Comparison of ENCODE assay signal across 17 cellular contexts in the genomic region with DNA sequence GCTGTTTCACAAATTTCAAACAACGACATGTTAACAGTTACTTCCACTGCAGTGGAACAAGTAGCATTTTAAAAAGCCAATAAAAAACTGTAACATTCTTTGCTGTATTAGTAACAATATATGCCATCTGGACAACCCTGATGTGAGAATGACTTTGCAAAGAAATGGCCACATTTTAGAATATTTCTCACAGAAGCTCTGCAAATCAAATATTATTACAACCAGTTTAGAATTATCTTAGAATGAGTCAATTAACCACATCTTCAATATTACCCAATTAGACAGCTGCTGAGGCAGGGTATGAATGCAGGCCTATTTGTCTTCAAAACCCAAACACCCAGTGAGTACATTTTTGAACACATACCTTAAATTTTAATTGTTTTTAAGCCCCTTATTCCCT. TPM values are rescaled to one million over a fixed set of nuclear protein-coding genes. Genes with fewer than 3 reads are reported as not detected.
DNase-seq lines count a peak whose midpoint lies in the region; ATAC-seq, FAIRE-seq and TF ChIP-seq lines count a peak whose summit lies in the region.
"Had no signal": no experiment of that assay in that cellular context is flagged by ENCODE, and none has a peak within 500 bp of the region (broad histone marks: within the 10 kb centered on the region; RNA-seq: fewer than 3 reads in every experiment).

No MANE protein-coding gene starts in this region.

- DNase-seq in DND-41 (no peak), LHCN-M2 (ENCODE audit: low read depth) (peak; percentile 92), bronchial epithelial cell (ENCODE audit: low read depth) (peak; percentile 17), myocyte (ENCODE audit: low read depth) (peak; percentile 53), cerebellar nuclear complex (lab: John Stamatoyannopoulos, UW) (no peak)
- DNase-seq: activated gamma-delta T cell, caudate nucleus, NCI-H1092 treated with DMSO at 0.1 percent for 48 hours, psoas muscle had no signal

- H2AFZ ChIP-seq in DND-41 (ENCODE audit: low read depth, low read length): no peak overlapping the region
- H2AFZ ChIP-seq: hepatocyte had no signal

- H3K4me3 ChIP-seq in DND-41 (ENCODE audit: low read depth in 1 of 2, low read length in 2 of 2) (no peak overlapping the region), bronchial epithelial cell (ENCODE audit: low read depth, low read length) (no peak overlapping the region)
- H3K4me3 ChIP-seq: hepatocyte, psoas muscle, tibial nerve had no signal

- H4K20me1 ChIP-seq in DND-41 (ENCODE audit: insufficient read depth, low read length): no peaks in the 10 kb centered on the region

- H3K4me2 ChIP-seq in DND-41 (ENCODE audit: insufficient read depth, low read length): peak overlapping the region; percentile 20; the same call in 1 of the 2 replicates
- H3K4me2 ChIP-seq: hepatocyte had no signal

- H3K27me3 ChIP-seq in DND-41 (ENCODE audit: insufficient read depth, low read length, poor library complexity): no peaks in the 10 kb centered on the region
- no peaks in the 10 kb centered on the region for H3K27me3 ChIP-seq in bronchial epithelial cell (ENCODE audit: control insufficient read depth, insufficient read depth, low read length)
- H3K27me3 ChIP-seq: hepatocyte, tibial nerve had no signal

- no peak for ATAC-seq in DND-41 (ENCODE audit: insufficient read depth, low read depth)
- no peak for ATAC-seq in HG03521 (IDR thresholded peaks at IDR 0.05; ENCODE audit: unreplicated experiment)
- ATAC-seq in HG03139 (IDR thresholded peaks at IDR 0.05; ENCODE audit: unreplicated experiment): no peak
- ATAC-seq in GM19023 (IDR thresholded peaks at IDR 0.05; ENCODE audit: unreplicated experiment): no peak
- ATAC-seq: left lobe of liver, psoas muscle had no signal

- H3K27ac ChIP-seq in DND-41 (ENCODE audit: low read length): no peak overlapping the region
- H3K27ac ChIP-seq: hepatocyte, psoas muscle, tibial nerve, VCaP had no signal

- H3K36me3 ChIP-seq in DND-41 (ENCODE audit: insufficient read depth, low read length) (peaks cover 30% of the 10 kb centered on the region), bronchial epithelial cell (ENCODE audit: control insufficient read depth, insufficient read depth, low read length) (peaks cover 9% of the 10 kb centered on the region)

- TF ChIP-seq CTCF in DND-41 (IDR thresholded peaks at IDR 0.05; ENCODE audit: borderline replicate concordance, extremely low read depth, low read length, poor library complexity, severe bottlenecking) (no peak), bronchial epithelial cell (IDR thresholded peaks at IDR 0.05; ENCODE audit: insufficient read depth, low read length, severe bottlenecking) (no peak)

- no peak for FAIRE-seq in bronchial epithelial cell (lab: Jason Lieb, UNC)
- FAIRE-seq: endometrium had no signal

- H3K4me1 ChIP-seq in DND-41 (ENCODE audit: insufficient read depth, low read length): peaks cover 38% of the 10 kb centered on the region

- H3K9ac ChIP-seq in DND-41 (ENCODE audit: low read depth, low read length): no peak overlapping the region

- H3K9me3 ChIP-seq in DND-41 (ENCODE audit: insufficient read depth, low read length, severe bottlenecking): no peaks in the 10 kb centered on the region

- peaks cover 24% of the 10 kb centered on the region for H3K79me2 ChIP-seq in DND-41 (ENCODE audit: insufficient read depth, low read length)

RNA-seq across cellular contexts. Expression of a gene that starts 3.2 kb away (rescaled TPM):
- total RNA-seq in LHCN-M2 (2014; rRNA removed) (13.9 and 34.0 TPM in 2 replicates), bronchial epithelial cell (8.8 and 11.6 TPM in 2 replicates), myocyte (17.1 and 18.5 TPM in 2 replicates)
- polyA plus RNA-seq in LHCN-M2 (2012): 3.3 TPM
- polyA plus RNA-seq in myocyte (2012): 6.4 TPM

RNA-seq across cellular contexts. Expression of a gene that starts 17.5 kb away (rescaled TPM):
- total RNA-seq in LHCN-M2 (2014; rRNA removed): 6.2 and 8.0 TPM in 2 replicates
- polyA plus RNA-seq in LHCN-M2 (2012): 4.1 TPM
- total RNA-seq in bronchial epithelial cell: 10.8 and 12.1 TPM in 2 replicates
- 4.4 and 8.1 TPM in 2 replicates for total RNA-seq in myocyte
- polyA plus RNA-seq in myocyte (2012): 5.2 TPM

RNA-seq across cellular contexts. Expression of a gene that starts 55.7 kb away (rescaled TPM):
- not detected in 2 replicates for total RNA-seq in LHCN-M2 (2014; rRNA removed)
- polyA plus RNA-seq in LHCN-M2 (2012): not detected
- not detected in 2 replicates for total RNA-seq in bronchial epithelial cell
- not detected in 2 replicates for total RNA-seq in myocyte
- not detected for polyA plus RNA-seq in myocyte (2012)
- total RNA-seq: hepatocyte, left lobe of liver, psoas muscle, tibial nerve had no signal
- polyA plus RNA-seq: hepatocyte, psoas muscle had no signal

RNA-seq across cellular contexts. Expression of a gene that starts 56.4 kb away (rescaled TPM):
- total RNA-seq in LHCN-M2 (2014; rRNA removed) (1.3 and 2.2 TPM in 2 replicates), bronchial epithelial cell (0.79 and 1.2 TPM in 2 replicates), myocyte (1.7 and 1.8 TPM in 2 replicates)
- 0.94 TPM for polyA plus RNA-seq in LHCN-M2 (2012)
- 2.4 TPM for polyA plus RNA-seq in myocyte (2012)

Comparison
In these comparisons a context has a peak if more than half of its experiments do, and no peak if none do; other contexts are left out.
1. DNase-seq: peak in LHCN-M2 (single experiment), bronchial epithelial cell (single experiment) and myocyte (single experiment); none in DND-41 (single experiment) and cerebellar nuclear complex (0 of 2).